In genomic region chr20:33686984-33687366, GRCh38 we compare ENCODE assay signal across 9 cellular contexts. TPM values are rescaled to one million over a fixed set of nuclear protein-coding genes. Genes with fewer than 3 reads are reported as not detected.
A peak's percentile ranks its signal among the peaks of the same experiment; 100 is the strongest.
DNase-seq lines count a peak whose midpoint lies in the region; ATAC-seq and TF ChIP-seq lines count a peak whose summit lies in the region.
"Had no signal": no experiment of that assay in that cellular context is flagged by ENCODE, and none has a peak within 500 bp of the region (broad histone marks: within the 10 kb centered on the region; RNA-seq: fewer than 3 reads in every experiment).

No MANE protein-coding gene starts in this region.

- peaks cover 6% of the 10 kb centered on the region; the same call in 1 of the 2 replicates for H3K36me3 ChIP-seq in iPS-20b (ENCODE audit: insufficient read depth, low read depth, low read length)

- no peaks in the 10 kb centered on the region for H3K9me3 ChIP-seq in iPS-20b (ENCODE audit: insufficient read depth, low read depth, low read length)

- peak overlapping the region; percentile 49 for H3K4me3 ChIP-seq in iPS-20b (ENCODE audit: low read length)

- peak overlapping the region; percentile 60; the same call in 1 of the 2 replicates for H3K9ac ChIP-seq in iPS-20b (ENCODE audit: low read depth, low read length)

- peaks cover 17% of the 10 kb centered on the region; the same call in 1 of the 2 replicates for H3K27me3 ChIP-seq in iPS-20b (ENCODE audit: insufficient read depth, low read length)

- no peaks in the 10 kb centered on the region for H3K9me3 Mint-ChIP-seq in activated T-cell treated with anti-CD3 and anti-CD28 coated beads, Interleukin-2, amount 50 U/mL, for 24 hours
- no peaks in the 10 kb centered on the region for H3K9me3 Mint-ChIP-seq in activated CD8-positive, alpha-beta T cell treated with anti-CD3 and anti-CD28 coated beads, Interleukin-2, amount 10 ng/mL, durations not matched to agents 7 days and 5 days (ENCODE audit: insufficient read depth)

- peaks cover 34% of the 10 kb centered on the region for H3K36me3 Mint-ChIP-seq in activated T-cell treated with anti-CD3 and anti-CD28 coated beads, Interleukin-2, amount 50 U/mL, for 24 hours (ENCODE audit: low read depth)
- peaks cover 26% of the 10 kb centered on the region for H3K36me3 Mint-ChIP-seq in activated CD8-positive, alpha-beta T cell treated with anti-CD3 and anti-CD28 coated beads, Interleukin-2, amount 10 ng/mL, durations not matched to agents 7 days and 5 days (ENCODE audit: low read depth)

- CTCF ChIA-PET in activated CD8-positive, alpha-beta T cell treated with anti-CD3 and anti-CD28 coated beads, Interleukin-2, amount 10 ng/mL, durations not matched to agents 7 days and 5 days (lab: Charles Lee), result interaction anchor here (0.8 to 2.4 kb wide), 5 partner anchors 11 to 33 kb away, joined by 3 to 12 read pairs (median 9); partner anchors contain the start of gene PXMP4
- CTCF ChIA-PET in HEK293T (lab: Yijun Ruan, JAX), result interaction anchor here (0.7 kb wide), 2 partner anchors 9 to 754 kb away, joined by 3 to 4 read pairs; no protein-coding TSS in a partner anchor

- H3K27ac ChIP-seq in iPS-20b (ENCODE audit: low read length) (no peak overlapping the region), temporal lobe (ENCODE audit: low read depth, low read length) (peak overlapping the region; percentile 97)

- H3K4me3 Mint-ChIP-seq in activated T-cell treated with anti-CD3 and anti-CD28 coated beads, Interleukin-2, amount 50 U/mL, for 24 hours, result peak overlapping the region; percentile 59
- H3K4me3 Mint-ChIP-seq in activated CD8-positive, alpha-beta T cell treated with anti-CD3 and anti-CD28 coated beads, Interleukin-2, amount 10 ng/mL, durations not matched to agents 7 days and 5 days, result peak overlapping the region; percentile 66

- peaks cover 71% of the 10 kb centered on the region for H3K4me1 Mint-ChIP-seq in activated T-cell treated with anti-CD3 and anti-CD28 coated beads, Interleukin-2, amount 50 U/mL, for 24 hours (ENCODE audit: low read depth)
- H3K4me1 Mint-ChIP-seq in activated CD8-positive, alpha-beta T cell treated with anti-CD3 and anti-CD28 coated beads, Interleukin-2, amount 10 ng/mL, durations not matched to agents 7 days and 5 days (ENCODE audit: low read depth), result peaks cover 86% of the 10 kb centered on the region

- H3K27ac Mint-ChIP-seq in activated T-cell treated with anti-CD3 and anti-CD28 coated beads, Interleukin-2, amount 50 U/mL, for 24 hours, result peak overlapping the region; percentile 83
- peak overlapping the region; percentile 84 for H3K27ac Mint-ChIP-seq in activated CD8-positive, alpha-beta T cell treated with anti-CD3 and anti-CD28 coated beads, Interleukin-2, amount 10 ng/mL, durations not matched to agents 7 days and 5 days

- peak; percentile 32 for DNase-seq in activated T-cell treated with anti-CD3 and anti-CD28 coated beads, Interleukin-2, amount 50 U/mL, for 24 hours
- DNase-seq in activated T-cell treated with anti-CD3 and anti-CD28 coated beads, Interleukin-2, amount 50 U/mL, for 48 hours, result no peak
- DNase-seq in activated CD8-positive, alpha-beta T cell treated with anti-CD3 and anti-CD28 coated beads, Interleukin-2, amount 10 ng/mL, durations not matched to agents 7 days and 5 days, result no peak
- DNase-seq in AG08396 (ENCODE audit: low spot score), result no peak
- no peak for DNase-seq in HEK293T (ENCODE audit: extremely low spot score)

- no peaks in the 10 kb centered on the region for H3K27me3 Mint-ChIP-seq in activated T-cell treated with anti-CD3 and anti-CD28 coated beads, Interleukin-2, amount 50 U/mL, for 24 hours
- H3K27me3 Mint-ChIP-seq in activated CD8-positive, alpha-beta T cell treated with anti-CD3 and anti-CD28 coated beads, Interleukin-2, amount 10 ng/mL, durations not matched to agents 7 days and 5 days (ENCODE audit: low read depth), result no peaks in the 10 kb centered on the region

- POLR2A ChIA-PET in activated CD8-positive, alpha-beta T cell treated with anti-CD3 and anti-CD28 coated beads, Interleukin-2, amount 10 ng/mL, durations not matched to agents 7 days and 5 days (lab: Charles Lee), result interaction anchor here (0.6 to 10.7 kb wide), 7 partner anchors 20 to 425 kb away, joined by 3 to 148 read pairs (median 5); partner anchors contain the start of genes ACTL10, C20orf144, CBFA2T2 and EIF2S2
- POLR2A ChIA-PET in HEK293T (lab: Yijun Ruan, JAX), result interaction anchor here (1.2 to 1.6 kb wide), 3 partner anchors 13 to 45 kb away, joined by 3 to 8 read pairs (median 5); partner anchors contain the start of genes NECAB3 and ZNF341

- peaks cover 6% of the 10 kb centered on the region; the same call in 1 of the 2 replicates for H3K4me1 ChIP-seq in iPS-20b (ENCODE audit: insufficient read depth, low read length)

- ATAC-seq in activated CD8-positive, alpha-beta T cell treated with anti-CD3 and anti-CD28 coated beads, Interleukin-2, amount 10 ng/mL, durations not matched to agents 7 days and 5 days, result no peak
- ATAC-seq in HG02885 (IDR thresholded peaks at IDR 0.05; ENCODE audit: poor library complexity, unreplicated experiment), result no peak

TF ChIP-seq in HEK293T, 16 proteins besides CTCF, POLR2A, EP300 and RAD21:
- TF ChIP-seq ELF4 (IDR thresholded peaks at IDR 0.05), result no peak
- no peak for TF ChIP-seq ZNF384 (IDR thresholded peaks at IDR 0.05)
- TF ChIP-seq LEF1 (IDR thresholded peaks at IDR 0.05; ENCODE audit: borderline replicate concordance), result no peak
- TF ChIP-seq L3MBTL2 (conservative IDR thresholded peaks at IDR 0.05), result no peak
- TF ChIP-seq, protein P1, sequence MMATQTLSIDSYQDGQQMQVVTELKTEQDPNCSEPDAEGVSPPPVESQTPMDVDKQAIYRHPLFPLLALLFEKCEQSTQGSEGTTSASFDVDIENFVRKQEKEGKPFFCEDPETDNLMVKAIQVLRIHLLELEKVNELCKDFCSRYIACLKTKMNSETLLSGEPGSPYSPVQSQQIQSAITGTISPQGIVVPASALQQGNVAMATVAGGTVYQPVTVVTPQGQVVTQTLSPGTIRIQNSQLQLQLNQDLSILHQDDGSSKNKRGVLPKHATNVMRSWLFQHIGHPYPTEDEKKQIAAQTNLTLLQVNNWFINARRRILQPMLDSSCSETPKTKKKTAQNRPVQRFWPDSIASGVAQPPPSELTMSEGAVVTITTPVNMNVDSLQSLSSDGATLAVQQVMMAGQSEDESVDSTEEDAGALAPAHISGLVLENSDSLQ (IDR thresholded peaks at IDR 0.05), result no peak
- TF ChIP-seq NFRKB (IDR thresholded peaks at IDR 0.05), result no peak
- no peak for TF ChIP-seq TARDBP (IDR thresholded peaks at IDR 0.05)
- no peak for TF ChIP-seq CTBP1 (IDR thresholded peaks at IDR 0.05; ENCODE audit: borderline replicate concordance)
- TF ChIP-seq HDGF (IDR thresholded peaks at IDR 0.05; ENCODE audit: borderline replicate concordance), result no peak
- TF ChIP-seq FOXM1 (IDR thresholded peaks at IDR 0.05; ENCODE audit: borderline replicate concordance), result no peak
- no peak for TF ChIP-seq FOXA1 (IDR thresholded peaks at IDR 0.05)
- no peak for TF ChIP-seq SUZ12 (IDR thresholded peaks at IDR 0.05)
- TF ChIP-seq ARNT (IDR thresholded peaks at IDR 0.05), result no peak
- no peak for TF ChIP-seq FOXK2 (IDR thresholded peaks at IDR 0.05)
- TF ChIP-seq BHLHE40 (IDR thresholded peaks at IDR 0.05; ENCODE audit: borderline replicate concordance), result no peak
- TF ChIP-seq SP1 (IDR thresholded peaks at IDR 0.05), result no peak

RNA-seq across cellular contexts. Expression of gene E2F1, which starts 0.8 kb away (rescaled TPM):
- 10 to 100 TPM; 74.5 to 80.8 TPM for total RNA-seq in activated CD8-positive, alpha-beta T cell treated with anti-CD3 and anti-CD28 coated beads, Interleukin-2, amount 10 ng/mL, durations not matched to agents 7 days and 5 days
- 2.0 TPM for total RNA-seq in temporal lobe

RNA-seq across cellular contexts. Expression of gene NECAB3, which starts 12.7 kb away (rescaled TPM):
- total RNA-seq in activated CD8-positive, alpha-beta T cell treated with anti-CD3 and anti-CD28 coated beads, Interleukin-2, amount 10 ng/mL, durations not matched to agents 7 days and 5 days, result 10 to 100 TPM; 28.4 to 38.2 TPM
- 25.1 TPM for total RNA-seq in temporal lobe

RNA-seq across cellular contexts. Expression of gene ACTL10, which starts 20.2 kb away (rescaled TPM):
- 1 to 10 TPM; 2.9 to 3.2 TPM for total RNA-seq in activated CD8-positive, alpha-beta T cell treated with anti-CD3 and anti-CD28 coated beads, Interleukin-2, amount 10 ng/mL, durations not matched to agents 7 days and 5 days
- total RNA-seq in temporal lobe, result 0.74 TPM

RNA-seq across cellular contexts. Expression of gene C20orf144, which starts 24.8 kb away (rescaled TPM):
- under 1 TPM; 0.16 to 0.21 TPM for total RNA-seq in activated CD8-positive, alpha-beta T cell treated with anti-CD3 and anti-CD28 coated beads, Interleukin-2, amount 10 ng/mL, durations not matched to agents 7 days and 5 days
- not detected for total RNA-seq in temporal lobe
- total RNA-seq: left lobe of liver had no signal

RNA-seq across cellular contexts. Expression of gene PXMP4, which starts 33.1 kb away (rescaled TPM):
- 10 to 100 TPM; 17.1 to 17.7 TPM for total RNA-seq in activated CD8-positive, alpha-beta T cell treated with anti-CD3 and anti-CD28 coated beads, Interleukin-2, amount 10 ng/mL, durations not matched to agents 7 days and 5 days
- 9.1 TPM for total RNA-seq in temporal lobe

Comparison
In these comparisons a context has a peak if more than half of its experiments do, and no peak if none do; other contexts are left out.
1. RNA of gene E2F1, which starts 0.8 kb away (total RNA-seq): 74.5 to 80.8 TPM in activated CD8-positive, alpha-beta T cell treated with anti-CD3 and anti-CD28 coated beads, Interleukin-2, amount 10 ng/mL, durations not matched to agents 7 days and 5 days; 2.0 TPM in temporal lobe (single experiment); every median in the first group is over 10 times any median in the second.